Comparison of ENCODE assay signal across 1 cellular context in genomic region chr7:105521027-105521730, GRCh38.
TF ChIP-seq lines count a peak whose summit lies in the region.

No MANE protein-coding gene starts in this region.

TF ChIP-seq in HEK293, 187 proteins besides CTCF, POLR2A, EP300 and RAD21 (continued from another document):
- TF ChIP-seq HIC1 (tag by site-specific recombination; IDR thresholded peaks at IDR 0.05) (0 out of 2 replicates have a peak, but pooled peaks have one; percentile 40), ZNF423 (tag by site-specific recombination; IDR thresholded peaks at IDR 0.05) (peak; percentile 58; the same call in 1 of the 2 replicates), ELK4 (IDR thresholded peaks at IDR 0.05; ENCODE audit: borderline replicate concordance, low read depth, low read length) (no peak), PATZ1 (tag by site-specific recombination; IDR thresholded peaks at IDR 0.05) (no peak), ZNF335 (tag by site-specific recombination; conservative IDR thresholded peaks at IDR 0.05) (peak; percentile 80), ZNF350 (tag by site-specific recombination; IDR thresholded peaks at IDR 0.05) (no peak), ZNF549 (tag by site-specific recombination; IDR thresholded peaks at IDR 0.05) (no peak), ZBTB20 (tag by site-specific recombination; IDR thresholded peaks at IDR 0.05) (peak; percentile 84), ZFP69B (tag by site-specific recombination; IDR thresholded peaks at IDR 0.05) (peak; percentile 88)
